In genomic region chr5:58314356-58315045, GRCh38 we compare ENCODE assay signal across 1 cellular context.
TF ChIP-seq lines count a peak whose summit lies in the region.

No MANE protein-coding gene starts in this region.

TF ChIP-seq in H1, 55 proteins besides CTCF, POLR2A, EP300 and RAD21 (continued from another document):
- TF ChIP-seq HDAC2 (IDR thresholded peaks at IDR 0.05; ENCODE audit: borderline replicate concordance in 1 of 2, low read depth in 2 of 2, low read length in 2 of 2) = no peak
- TF ChIP-seq HDAC6 (IDR thresholded peaks at IDR 0.05; ENCODE audit: low read depth, low read length) = no peak
- TF ChIP-seq FOSL1 (IDR thresholded peaks at IDR 0.05; ENCODE audit: insufficient read depth, low read depth, low read length) = no peak
- TF ChIP-seq CEBPB (IDR thresholded peaks at IDR 0.05; ENCODE audit: low read depth, low read length) = no peak
- no peak for TF ChIP-seq RNF2 (IDR thresholded peaks at IDR 0.05; ENCODE audit: borderline replicate concordance, low read depth, low read length, missing control alignments, poor library complexity, severe bottlenecking)
- TF ChIP-seq TCF12 (IDR thresholded peaks at IDR 0.05; ENCODE audit: low read depth, low read length) = no peak
